ENCODE assay signal across 21 cellular contexts in genomic region chr2:213688129-213688528, GRCh38.
"Had no signal": no experiment of that assay in that cellular context is flagged by ENCODE, and none has a peak within 500 bp of the region (broad histone marks: within the 10 kb centered on the region; RNA-seq: fewer than 3 reads in every experiment).

No MANE protein-coding gene starts in this region.

- H3K27ac ChIP-seq: colonic mucosa, foreskin keratinocyte, neutrophil, psoas muscle, right lobe of liver, spleen had no signal

- H3K27ac Mint-ChIP-seq: naive thymus-derived CD4-positive, alpha-beta T cell; nephron progenitor cell; stimulated activated naive B cell treated with anti-CD40 and anti-IgM and Interleukin-4, amounts not matched to agents 10 μg/mL and 1 μg/mL and 100 μg/mL, for 72 hours; type B pancreatic cell had no signal

- H3K27me3 Mint-ChIP-seq: naive thymus-derived CD4-positive, alpha-beta T cell; stimulated activated naive B cell treated with anti-CD40 and anti-IgM and Interleukin-4, amounts not matched to agents 10 μg/mL and 1 μg/mL and 100 μg/mL, for 72 hours; type B pancreatic cell had no signal

- H3K27me3 ChIP-seq: colonic mucosa, foreskin keratinocyte, neutrophil, right lobe of liver, spleen had no signal

- H3K9me3 Mint-ChIP-seq: nephron progenitor cell had no signal

- H3K36me3 ChIP-seq: colonic mucosa, neutrophil, right lobe of liver, spleen had no signal

- H3K36me3 Mint-ChIP-seq: naive thymus-derived CD4-positive, alpha-beta T cell; stimulated activated naive B cell treated with anti-CD40 and anti-IgM and Interleukin-4, amounts not matched to agents 10 μg/mL and 1 μg/mL and 100 μg/mL, for 72 hours; type B pancreatic cell had no signal

- ATAC-seq: foreskin keratinocyte; left colon; left ventricle myocardium superior; naive thymus-derived CD4-positive, alpha-beta T cell; psoas muscle; right lobe of liver; stimulated activated naive B cell treated with anti-CD40 and anti-IgM and Interleukin-4, amounts not matched to agents 10 μg/mL and 1 μg/mL and 100 μg/mL, for 72 hours had no signal

- H3K4me1 ChIP-seq: colonic mucosa, foreskin keratinocyte, psoas muscle, right lobe of liver, spleen had no signal

- H3K4me3 ChIP-seq: colonic mucosa, lung, psoas muscle, right lobe of liver, spleen had no signal

- H3K4me1 Mint-ChIP-seq: naive thymus-derived CD4-positive, alpha-beta T cell; nephron progenitor cell; stimulated activated naive B cell treated with anti-CD40 and anti-IgM and Interleukin-4, amounts not matched to agents 10 μg/mL and 1 μg/mL and 100 μg/mL, for 72 hours had no signal

- H3K9me3 ChIP-seq: colonic mucosa, neutrophil, psoas muscle, right lobe of liver had no signal

- H3K4me3 Mint-ChIP-seq: naive thymus-derived CD4-positive, alpha-beta T cell; nephron progenitor cell; stimulated activated naive B cell treated with anti-CD40 and anti-IgM and Interleukin-4, amounts not matched to agents 10 μg/mL and 1 μg/mL and 100 μg/mL, for 72 hours; type B pancreatic cell had no signal

- DNase-seq: cerebellar nuclear complex; colonic mucosa; dermis blood vessel endothelial cell; erythroblast; foreskin keratinocyte; kidney; left colon; left ventricle myocardium superior; naive thymus-derived CD4-positive, alpha-beta T cell; nephron progenitor cell; psoas muscle; retina; right lobe of liver; spleen; stimulated activated CD4-positive, alpha-beta T cell treated with anti-CD3 and anti-CD28 coated beads, Interleukin-15, amount 100 ng/mL, for 24 hours; stimulated activated CD4-positive, alpha-beta T cell treated with anti-CD3 and anti-CD28 coated beads, Interleukin-1b, Interleukin-23, amount 100 ng/mL, for 48 hours; stimulated activated CD4-positive, alpha-beta T cell treated with anti-CD3 and anti-CD28 coated beads, Interleukin-4, amount 100 ng/mL, for 4 hours; stimulated activated naive B cell treated with anti-CD40 and anti-IgM and Interleukin-4, amounts not matched to agents 10 μg/mL and 1 μg/mL and 100 μg/mL, for 72 hours had no signal
